ENCODE assay signal across 3 cellular contexts in genomic region chr10:75474106-75474505, GRCh38.
TF ChIP-seq lines count a peak whose summit lies in the region.

No MANE protein-coding gene starts in this region.

TF ChIP-seq in HepG2, 621 proteins besides CTCF, POLR2A, EP300 and RAD21:
- no peak for TF ChIP-seq FOXJ3 (CRISPR knock-in tag; IDR thresholded peaks at IDR 0.05; ENCODE audit: borderline replicate concordance)
- peak; percentile 33; the same call in 1 of the 2 replicates for TF ChIP-seq ATF7 (IDR thresholded peaks at IDR 0.05)
- no peak for TF ChIP-seq ATF7 (CRISPR knock-in tag; IDR thresholded peaks at IDR 0.05)
- TF ChIP-seq POGZ (CRISPR knock-in tag; IDR thresholded peaks at IDR 0.05) = no peak
- TF ChIP-seq TEAD3 (CRISPR knock-in tag; optimal IDR thresholded peaks at IDR 0.05; ENCODE audit: borderline replicate concordance) = no peak
- TF ChIP-seq ZBTB21 (CRISPR knock-in tag; IDR thresholded peaks at IDR 0.05) = no peak
- TF ChIP-seq HMG20A (CRISPR knock-in tag; IDR thresholded peaks at IDR 0.05; ENCODE audit: borderline replicate concordance) = no peak
- TF ChIP-seq ZNF333 (CRISPR knock-in tag; IDR thresholded peaks at IDR 0.05; ENCODE audit: borderline replicate concordance) = no peak
- peak; percentile 98 for TF ChIP-seq ZNF12 (CRISPR knock-in tag; IDR thresholded peaks at IDR 0.05)

TF ChIP-seq in K562, 482 proteins besides CTCF, POLR2A, EP300 and RAD21:
- TF ChIP-seq CUX1 (CRISPR knock-in tag; IDR thresholded peaks at IDR 0.05) (no peak), ZNF12 (CRISPR knock-in tag; IDR thresholded peaks at IDR 0.05) (0 out of 2 replicates have a peak, but pooled peaks have one; percentile 65)

TF ChIP-seq in H1, 55 proteins besides CTCF, POLR2A, EP300 and RAD21:
- TF ChIP-seq ASH2L (IDR thresholded peaks at IDR 0.05; ENCODE audit: low read length) (no peak), EGR1 (IDR thresholded peaks at IDR 0.05; ENCODE audit: borderline replicate concordance, low read depth, low read length) (no peak), TBP (IDR thresholded peaks at IDR 0.05; ENCODE audit: low read depth, low read length) (no peak), TCF12 (IDR thresholded peaks at IDR 0.05; ENCODE audit: low read depth, low read length) (no peak), CTBP2 (IDR thresholded peaks at IDR 0.05; ENCODE audit: borderline replicate concordance, insufficient read depth, insufficient read length, low read length) (no peak), SIX5 (IDR thresholded peaks at IDR 0.05; ENCODE audit: low read depth, low read length) (no peak), MAFK (IDR thresholded peaks at IDR 0.05; ENCODE audit: low read depth, low read length) (no peak), MAX (IDR thresholded peaks at IDR 0.05) (no peak), SAP30 (IDR thresholded peaks at IDR 0.05; ENCODE audit: insufficient read depth, insufficient replicate concordance, low read length) (no peak)
